8 cellular contexts compared by ENCODE assay signal in genomic region chr6:24719125-24719931, GRCh38. TPM values are rescaled to one million over a fixed set of nuclear protein-coding genes. Genes with fewer than 3 reads are reported as not detected.
A peak's percentile ranks its signal among the peaks of the same experiment; 100 is the strongest.
DNase-seq lines count a peak whose midpoint lies in the region; ATAC-seq and TF ChIP-seq lines count a peak whose summit lies in the region.

Gene C6orf62, minus strand, starts transcription at chr6:24719154. Its CDS starts 486 bp downstream, at chr6:24718668.

- no peaks in the 10 kb centered on the region for H3K27me3 Mint-ChIP-seq in stimulated activated naive B cell treated with anti-CD40 and anti-IgM and Interleukin-4, amounts not matched to agents 10 μg/mL and 1 μg/mL and 100 μg/mL, for 72 hours

- peak within 1 kb of the TSS; percentile 100 for H3K27ac Mint-ChIP-seq in stimulated activated naive B cell treated with anti-CD40 and anti-IgM and Interleukin-4, amounts not matched to agents 10 μg/mL and 1 μg/mL and 100 μg/mL, for 72 hours

- TSS peak; percentile 59 for BruUV-seq in A673 (replicated peaks; lab: Mats Ljungman, UMichigan)

- POLR2A ChIA-PET in A673 (lab: Charles Lee; ENCODE audit: low non-redundant PET) = interaction anchor here (0.6 to 0.7 kb wide), 2 partner anchors 338 to 701 kb away, joined by 13 to 14 read pairs; no protein-coding TSS in a partner anchor

- peak within 1 kb of the TSS; percentile 81 for H3K4me3 ChIP-seq in A673 (ENCODE audit: low read depth, low read length, poor library complexity, severe bottlenecking)
- peak within 1 kb of the TSS; percentile 83 for H3K4me3 ChIP-seq in mucosa of stomach (ENCODE audit: low read length)

- peaks cover 16 to 41% of the 10 kb centered on the region in 2 donors for H3K4me1 Mint-ChIP-seq in stimulated activated naive B cell treated with anti-CD40 and anti-IgM and Interleukin-4, amounts not matched to agents 10 μg/mL and 1 μg/mL and 100 μg/mL, for 72 hours

- peak; percentile 51 for DNase-seq in A673 (ENCODE audit: low spot score)
- DNase-seq in NCI-H446 treated with DMSO at 0.1 percent for 48 hours (lab: John Stamatoyannopoulos, UW) = peak; percentile 5
- peak; percentile 13 to 19 for DNase-seq in activated CD8-positive, alpha-beta memory T cell treated with anti-CD3 and anti-CD28 coated beads for 4 hours (ENCODE audit: low read depth in 2 of 2)
- DNase-seq in epidermal melanocyte (ENCODE audit: insufficient read length, low spot score) = peak; percentile 28
- DNase-seq in stimulated activated naive B cell treated with anti-CD40 and anti-IgM and Interleukin-4, amounts not matched to agents 10 μg/mL and 1 μg/mL and 100 μg/mL, for 72 hours = peak; percentile 63

- TF ChIP-seq CTCF in A673 (conservative IDR thresholded peaks at IDR 0.05; ENCODE audit: low read depth, low read length) = no peak

- intact Hi-C loops in A673 (cut with micrococcal nuclease; ENCODE audit: unreplicated experiment) = loop anchor here (2.0 kb wide), 1 partner anchor 351 kb away; no protein-coding TSS in a partner anchor

- peaks cover 28% of the 10 kb centered on the region for H3K36me3 ChIP-seq in A673 (ENCODE audit: insufficient read depth, low read length, poor library complexity, severe bottlenecking)
- H3K36me3 ChIP-seq in mucosa of stomach (ENCODE audit: control insufficient read depth, insufficient read depth, low read length) = no peaks in the 10 kb centered on the region

- H3K9me3 ChIP-seq in A673 (ENCODE audit: low read depth, low read length, poor library complexity, severe bottlenecking) (no peaks in the 10 kb centered on the region), mucosa of stomach (ENCODE audit: control insufficient read depth, low read length) (no peaks in the 10 kb centered on the region)

- H3K9me3 Mint-ChIP-seq in stimulated activated naive B cell treated with anti-CD40 and anti-IgM and Interleukin-4, amounts not matched to agents 10 μg/mL and 1 μg/mL and 100 μg/mL, for 72 hours = no peaks in the 10 kb centered on the region

- peaks cover 29 to 41% of the 10 kb centered on the region in 2 donors for H3K36me3 Mint-ChIP-seq in stimulated activated naive B cell treated with anti-CD40 and anti-IgM and Interleukin-4, amounts not matched to agents 10 μg/mL and 1 μg/mL and 100 μg/mL, for 72 hours

- ATAC-seq in GM18870 (IDR thresholded peaks at IDR 0.05; ENCODE audit: unreplicated experiment) (peak; percentile 24), GM19328 (IDR thresholded peaks at IDR 0.05; ENCODE audit: unreplicated experiment) (no peak)
- peak; percentile 29 to 33 for ATAC-seq in stimulated activated naive B cell treated with anti-CD40 and anti-IgM and Interleukin-4, amounts not matched to agents 10 μg/mL and 1 μg/mL and 100 μg/mL, for 72 hours (replicated peaks)

- H3K4me3 Mint-ChIP-seq in stimulated activated naive B cell treated with anti-CD40 and anti-IgM and Interleukin-4, amounts not matched to agents 10 μg/mL and 1 μg/mL and 100 μg/mL, for 72 hours = peak within 1 kb of the TSS; percentile 97 to 100

- H3K9ac ChIP-seq in mucosa of stomach (ENCODE audit: low read length) = peak within 1 kb of the TSS; percentile 100

- CTCF ChIA-PET in A673 (lab: Charles Lee) = no interaction called here

- H3K4me1 ChIP-seq in A673 (ENCODE audit: insufficient read depth, low read length, poor library complexity, severe bottlenecking) (peaks cover 11% of the 10 kb centered on the region), mucosa of stomach (ENCODE audit: control insufficient read depth, insufficient read depth, low read length) (peaks cover 6% of the 10 kb centered on the region)

- peak within 1 kb of the TSS; percentile 94 for H3K27ac ChIP-seq in A673 (ENCODE audit: low read depth, low read length, poor library complexity, severe bottlenecking)

- H3K27me3 ChIP-seq in A673 (replicated peaks; ENCODE audit: insufficient read depth, low read depth, low read length, poor library complexity) (no peaks in the 10 kb centered on the region), mucosa of stomach (ENCODE audit: control insufficient read depth, insufficient read depth, low read length) (no peaks in the 10 kb centered on the region)

RNA-seq across cellular contexts. Expression of gene C6orf62, which starts in this region (rescaled TPM):
- total RNA-seq in A673 (2021) = 91.7 and 107 TPM in 2 replicates

Comparison
In these comparisons a context has a peak if more than half of its experiments do, and no peak if none do; other contexts are left out.
1. DNase-seq: peak in every context shown above with its lines; median percentile 63 in stimulated activated naive B cell treated with anti-CD40 and anti-IgM and Interleukin-4, amounts not matched to agents 10 μg/mL and 1 μg/mL and 100 μg/mL, for 72 hours; 51 in A673; 28 in epidermal melanocyte; 16 in activated CD8-positive, alpha-beta memory T cell treated with anti-CD3 and anti-CD28 coated beads for 4 hours; 5 in NCI-H446 treated with DMSO at 0.1 percent for 48 hours.